8 cellular contexts compared by ENCODE assay signal in genomic region chr6:136289579-136290405, GRCh38. TPM values are rescaled to one million over a fixed set of nuclear protein-coding genes. Genes with fewer than 3 reads are reported as not detected.
A peak's percentile ranks its signal among the peaks of the same experiment; 100 is the strongest.
DNase-seq lines count a peak whose midpoint lies in the region; ATAC-seq, FAIRE-seq and TF ChIP-seq lines count a peak whose summit lies in the region.

TSS of gene BCLAF1 (minus strand) at chr6:136289846. CDS start at chr6:136279866, 9,980 bp downstream.

- H3K36me3 Mint-ChIP-seq in astrocyte (ENCODE audit: low read depth, unreplicated experiment) = no peaks in the 10 kb centered on the region

- ATAC-seq in GM18505 (IDR thresholded peaks at IDR 0.05; ENCODE audit: unreplicated experiment) (peak; percentile 92), HG02973 (IDR thresholded peaks at IDR 0.05; ENCODE audit: unreplicated experiment) (peak; percentile 89), right cardiac atrium (peak; percentile 97 to 98)

- H3K9ac ChIP-seq in astrocyte (ENCODE audit: low read length) = peak within 1 kb of the TSS; percentile 99

- TF ChIP-seq POLR2A in GM18505 (IDR thresholded peaks at IDR 0.05; ENCODE audit: borderline replicate concordance, extremely low read depth, insufficient read depth, insufficient read length) (peak; percentile 98), uterus (IDR thresholded peaks at IDR 0.05) (peak; percentile 99)

- H3K27me3 Mint-ChIP-seq in astrocyte (ENCODE audit: low read depth, unreplicated experiment) = no peaks in the 10 kb centered on the region

- TF ChIP-seq CTCF in astrocyte (IDR thresholded peaks at IDR 0.05; ENCODE audit: insufficient read depth, low read depth, low read length) = no peak
- TF ChIP-seq CTCF in uterus (IDR thresholded peaks at IDR 0.05) = peak in 1 of 4 experiments; percentile 9

- intact Hi-C loops in right cardiac atrium (cut with DNase I) = no loop called here
- intact Hi-C loops in uterus (cut with DNase I; ENCODE audit: low total_unique reads) = no loop called here

- peak within 1 kb of the TSS; percentile 94 for H3K4me2 ChIP-seq in astrocyte (ENCODE audit: low read length)

- peak within 1 kb of the TSS; percentile 100 for H3K27ac Mint-ChIP-seq in astrocyte (ENCODE audit: unreplicated experiment)

- WGBS in right cardiac atrium = under 1% methylated on average over 60 of the region's 60 CpGs

- peak; percentile 90 for DNase-seq in NCI-H2029 (lab: John Stamatoyannopoulos, UW)
- peak; percentile 99 for DNase-seq in T-helper 22 cell (ENCODE audit: low read depth)
- peak; percentile 97 for DNase-seq in astrocyte (ENCODE audit: low read depth)
- DNase-seq in right cardiac atrium = peak; percentile 100
- DNase-seq in pulmonary artery endothelial cell (ENCODE audit: low read depth, low spot score) = peak; percentile 99
- DNase-seq in uterus = peak; percentile 100

- H3K9me3 ChIP-seq in astrocyte (ENCODE audit: insufficient read depth, low read depth, low read length) (no peaks in the 10 kb centered on the region), right cardiac atrium (ENCODE audit: control insufficient read depth, low read length) (no peaks in the 10 kb centered on the region), uterus (no peaks in the 10 kb centered on the region)

- H3K9me3 Mint-ChIP-seq in astrocyte (ENCODE audit: unreplicated experiment) = no peaks in the 10 kb centered on the region

- H3K4me1 ChIP-seq in astrocyte (ENCODE audit: insufficient read depth, low read length) = peaks cover 22% of the 10 kb centered on the region
- peaks cover 1% of the 10 kb centered on the region for H3K4me1 ChIP-seq in right cardiac atrium (ENCODE audit: control insufficient read depth, insufficient read depth, low read length)
- peaks cover 9 to 10% of the 10 kb centered on the region in 2 donors for H3K4me1 ChIP-seq in uterus

- H2AFZ ChIP-seq in astrocyte (ENCODE audit: low read depth, low read length) = peak within 1 kb of the TSS; percentile 65

- peak within 1 kb of the TSS; percentile 100 for H3K27ac ChIP-seq in astrocyte (ENCODE audit: low read depth, low read length)
- peak within 1 kb of the TSS; percentile 99 for H3K27ac ChIP-seq in right cardiac atrium (ENCODE audit: low read length)
- peak within 1 kb of the TSS; percentile 100 for H3K27ac ChIP-seq in uterus

- H3K79me2 ChIP-seq in astrocyte (ENCODE audit: insufficient read depth, low read length) = peaks cover 48% of the 10 kb centered on the region

- peak within 1 kb of the TSS; percentile 97 for H3K4me3 Mint-ChIP-seq in astrocyte (ENCODE audit: unreplicated experiment)

- peak within 1 kb of the TSS; percentile 97 for H3K4me3 ChIP-seq in astrocyte (ENCODE audit: insufficient read depth, low read depth, low read length)
- peak within 1 kb of the TSS; percentile 70 for H3K4me3 ChIP-seq in right cardiac atrium (ENCODE audit: low read length)
- peak within 1 kb of the TSS; percentile 93 to 98 for H3K4me3 ChIP-seq in uterus

- FAIRE-seq in astrocyte (lab: Jason Lieb, UNC) = peak; percentile 56

- H4K20me1 ChIP-seq in astrocyte (ENCODE audit: insufficient read depth, low read length) = peaks cover 44% of the 10 kb centered on the region

- H3K27me3 ChIP-seq in astrocyte (ENCODE audit: insufficient read depth, low read length) = no peaks in the 10 kb centered on the region
- H3K27me3 ChIP-seq in right cardiac atrium (ENCODE audit: control insufficient read depth, insufficient read depth) = no peaks in the 10 kb centered on the region
- H3K27me3 ChIP-seq in uterus = no peaks in the 10 kb centered on the region

- H3K36me3 ChIP-seq in astrocyte (ENCODE audit: insufficient read depth, low read length) = no peaks in the 10 kb centered on the region
- no peaks in the 10 kb centered on the region for H3K36me3 ChIP-seq in uterus

- H3K4me1 Mint-ChIP-seq in astrocyte (ENCODE audit: low read depth, unreplicated experiment) = peaks cover 14% of the 10 kb centered on the region

RNA-seq across cellular contexts. Expression of gene BCLAF1, which starts in this region (rescaled TPM):
- total RNA-seq in astrocyte = 152 and 154 TPM in 2 replicates
- total RNA-seq in right cardiac atrium = 10 to 100 TPM; 67.2 to 98.8 (median 77.1) TPM
- 15.6 TPM for polyA plus RNA-seq in right cardiac atrium
- 112 and 124 TPM in 2 replicates for total RNA-seq in pulmonary artery endothelial cell
- 100 to 1,000 TPM in 3 of 4 donors, 10 to 100 TPM in 1; 34.6 to 237 (median 211) TPM for total RNA-seq in uterus

Comparison
In these comparisons a context has a peak if more than half of its experiments do, and no peak if none do; other contexts are left out.
1. Peak in every context shown above with its lines: DNase-seq, ATAC-seq, H3K4me3 ChIP-seq and H3K27ac ChIP-seq.